Comparison of ENCODE assay signal across 24 cellular contexts in the genomic region with DNA sequence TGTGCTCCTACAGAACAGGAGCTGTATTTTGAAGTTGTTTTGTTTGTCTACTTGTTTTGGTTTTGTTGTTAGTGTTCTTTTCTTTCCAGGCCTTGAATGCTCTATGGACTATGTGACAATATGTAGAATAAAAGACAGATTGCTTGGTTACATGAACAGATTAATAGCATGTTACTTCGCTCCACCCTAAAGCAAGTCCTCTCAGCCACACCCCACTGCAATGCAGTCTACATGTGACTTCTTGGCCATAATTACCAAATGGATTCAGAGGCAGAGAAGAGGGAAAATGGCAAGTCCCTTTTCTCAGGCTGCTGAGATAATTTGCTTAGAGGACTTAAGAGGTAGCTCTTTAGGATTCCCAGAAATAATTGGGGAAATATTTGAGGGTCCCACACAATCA.
DNase-seq lines count a peak whose midpoint lies in the region; ATAC-seq, FAIRE-seq and TF ChIP-seq lines count a peak whose summit lies in the region.
"Had no signal": no experiment of that assay in that cellular context is flagged by ENCODE, and none has a peak within 500 bp of the region (broad histone marks: within the 10 kb centered on the region; RNA-seq: fewer than 3 reads in every experiment).

No MANE protein-coding gene starts in this region.

- H3K9me3 ChIP-seq in osteoblast (ENCODE audit: low read depth, low read length) = no peaks in the 10 kb centered on the region
- H3K9me3 ChIP-seq: BLaER1, Caco-2, HAP-1 had no signal

- DNase-seq in bronchial epithelial cell (ENCODE audit: low read depth) = no peak
- no peak for DNase-seq in mesothelial cell of epicardium (ENCODE audit: low spot score in 2 of 2, unreplicated experiment in 2 of 2)
- DNase-seq in osteoblast (ENCODE audit: insufficient read length, low spot score, missing footprints) = peak; percentile 58
- no peak for DNase-seq in type B pancreatic cell (ENCODE audit: extremely low spot score, unreplicated experiment)
- DNase-seq in RKO (ENCODE audit: low spot score) = no peak
- DNase-seq in activated CD4-positive, alpha-beta T cell treated with anti-CD3 and anti-CD28 coated beads for 1 hour = no peak
- no peak for DNase-seq in activated CD4-positive, alpha-beta memory T cell treated with anti-CD3 and anti-CD28 coated beads, Interleukin-2, amount 10 ng/mL, durations not matched to agents 7 days and 5 days
- DNase-seq: Caco-2; CD4-positive, CD25-positive, alpha-beta regulatory T cell; CD8-positive, alpha-beta T cell; DMS79; EL; GDM1; HFFc6 had no signal

- H3K4me3 Mint-ChIP-seq in mesothelial cell of epicardium (no peak overlapping the region), type B pancreatic cell (no peak overlapping the region)
- H3K4me3 Mint-ChIP-seq in activated CD4-positive, alpha-beta memory T cell treated with anti-CD3 and anti-CD28 coated beads, Interleukin-2, amount 10 ng/mL, durations not matched to agents 7 days and 5 days = no peak overlapping the region
- H3K4me3 Mint-ChIP-seq: B cell; CD4-positive, CD25-positive, alpha-beta regulatory T cell; CD8-positive, alpha-beta T cell; GM23338; HFFc6 had no signal

- H3K79me2 ChIP-seq in osteoblast (ENCODE audit: insufficient read depth, low read length) = no peaks in the 10 kb centered on the region

- FAIRE-seq in bronchial epithelial cell (lab: Jason Lieb, UNC) = peak; percentile 32
- FAIRE-seq: A204.1, GM19239 had no signal

- POLR2A ChIA-PET in activated CD4-positive, alpha-beta memory T cell treated with anti-CD3 and anti-CD28 coated beads, Interleukin-2, amount 10 ng/mL, durations not matched to agents 7 days and 5 days (lab: Charles Lee) = no interaction called here

- H3K4me1 ChIP-seq in osteoblast (ENCODE audit: insufficient read depth, low read length) = peaks cover 11% of the 10 kb centered on the region
- H3K4me1 ChIP-seq: BLaER1, Caco-2, HAP-1 had no signal

- H3K4me3 ChIP-seq in bronchial epithelial cell (ENCODE audit: low read depth, low read length) (no peak overlapping the region), osteoblast (ENCODE audit: insufficient read depth, low read length) (no peak overlapping the region)
- H3K4me3 ChIP-seq: BLaER1, GM12878, GM23338, HAP-1 had no signal

- H3K27me3 ChIP-seq in bronchial epithelial cell (ENCODE audit: control insufficient read depth, insufficient read depth, low read length) (no peaks in the 10 kb centered on the region), osteoblast (ENCODE audit: insufficient read depth, low read length) (no peaks in the 10 kb centered on the region)
- H3K27me3 ChIP-seq: BLaER1 had no signal

- no peak overlapping the region for H3K4me2 ChIP-seq in osteoblast (ENCODE audit: insufficient read depth, low read length)
- H3K4me2 ChIP-seq: BLaER1, GM23338 had no signal

- TF ChIP-seq CTCF in bronchial epithelial cell (IDR thresholded peaks at IDR 0.05; ENCODE audit: insufficient read depth, low read length, severe bottlenecking) = no peak
- TF ChIP-seq CTCF in mesothelial cell of epicardium (IDR thresholded peaks at IDR 0.05; ENCODE audit: unreplicated experiment) = no peak
- TF ChIP-seq CTCF in osteoblast (IDR thresholded peaks at IDR 0.05; ENCODE audit: extremely low read depth, low read depth, low read length) = no peak
- TF ChIP-seq CTCF in type B pancreatic cell (conservative IDR thresholded peaks at IDR 0.05) = no peak

- no peak overlapping the region for H3K27ac ChIP-seq in osteoblast (ENCODE audit: low read depth, low read length)
- H3K27ac ChIP-seq: 22Rv1, BLaER1, C4-2B had no signal

- peak overlapping the region; percentile 95 for H3K27ac Mint-ChIP-seq in mesothelial cell of epicardium
- peak overlapping the region; percentile 26 for H3K27ac Mint-ChIP-seq in type B pancreatic cell
- H3K27ac Mint-ChIP-seq in activated CD4-positive, alpha-beta memory T cell treated with anti-CD3 and anti-CD28 coated beads, Interleukin-2, amount 10 ng/mL, durations not matched to agents 7 days and 5 days = no peak overlapping the region
- H3K27ac Mint-ChIP-seq: B cell; CD4-positive, CD25-positive, alpha-beta regulatory T cell; CD8-positive, alpha-beta T cell; GM23338; HFFc6 had no signal

- peaks cover 54% of the 10 kb centered on the region for H3K4me1 Mint-ChIP-seq in mesothelial cell of epicardium
- peaks cover 35% of the 10 kb centered on the region for H3K4me1 Mint-ChIP-seq in type B pancreatic cell (ENCODE audit: unreplicated experiment)
- no peaks in the 10 kb centered on the region for H3K4me1 Mint-ChIP-seq in activated CD4-positive, alpha-beta memory T cell treated with anti-CD3 and anti-CD28 coated beads, Interleukin-2, amount 10 ng/mL, durations not matched to agents 7 days and 5 days
- H3K4me1 Mint-ChIP-seq: B cell; CD4-positive, CD25-positive, alpha-beta regulatory T cell had no signal

- ATAC-seq in HG02973 (IDR thresholded peaks at IDR 0.05; ENCODE audit: unreplicated experiment) = no peak
- ATAC-seq: CD8-positive, alpha-beta T cell; GM12878; GM23338 had no signal

- no peaks in the 10 kb centered on the region for H4K20me1 ChIP-seq in osteoblast (ENCODE audit: insufficient read depth, low read length)
- H4K20me1 ChIP-seq: BLaER1 had no signal

- no peaks in the 10 kb centered on the region for H3K36me3 Mint-ChIP-seq in mesothelial cell of epicardium
- H3K36me3 Mint-ChIP-seq in type B pancreatic cell = no peaks in the 10 kb centered on the region
- H3K36me3 Mint-ChIP-seq in activated CD4-positive, alpha-beta memory T cell treated with anti-CD3 and anti-CD28 coated beads, Interleukin-2, amount 10 ng/mL, durations not matched to agents 7 days and 5 days (ENCODE audit: low read depth) = no peaks in the 10 kb centered on the region
- H3K36me3 Mint-ChIP-seq: CD4-positive, CD25-positive, alpha-beta regulatory T cell; CD8-positive, alpha-beta T cell had no signal

- H3K36me3 ChIP-seq in bronchial epithelial cell (ENCODE audit: control insufficient read depth, insufficient read depth, low read length) (no peaks in the 10 kb centered on the region), osteoblast (ENCODE audit: insufficient read depth, low read length) (no peaks in the 10 kb centered on the region)
- H3K36me3 ChIP-seq: BLaER1, HAP-1 had no signal

- CTCF ChIA-PET in activated CD4-positive, alpha-beta memory T cell treated with anti-CD3 and anti-CD28 coated beads, Interleukin-2, amount 10 ng/mL, durations not matched to agents 7 days and 5 days (lab: Charles Lee) = no interaction called here

- H3K27me3 Mint-ChIP-seq in mesothelial cell of epicardium (ENCODE audit: low read depth) (no peaks in the 10 kb centered on the region), type B pancreatic cell (no peaks in the 10 kb centered on the region)
- H3K27me3 Mint-ChIP-seq in activated CD4-positive, alpha-beta memory T cell treated with anti-CD3 and anti-CD28 coated beads, Interleukin-2, amount 10 ng/mL, durations not matched to agents 7 days and 5 days = peaks cover 29% of the 10 kb centered on the region

- no peaks in the 10 kb centered on the region for H3K9me3 Mint-ChIP-seq in mesothelial cell of epicardium
- no peaks in the 10 kb centered on the region for H3K9me3 Mint-ChIP-seq in type B pancreatic cell
- no peaks in the 10 kb centered on the region for H3K9me3 Mint-ChIP-seq in activated CD4-positive, alpha-beta memory T cell treated with anti-CD3 and anti-CD28 coated beads, Interleukin-2, amount 10 ng/mL, durations not matched to agents 7 days and 5 days
- H3K9me3 Mint-ChIP-seq: CD8-positive, alpha-beta T cell; GM23338; HFFc6 had no signal

- H2AFZ ChIP-seq in osteoblast (ENCODE audit: low read length) = no peak overlapping the region
